Comparison of ENCODE assay signal across 19 cellular contexts in the genomic region with DNA sequence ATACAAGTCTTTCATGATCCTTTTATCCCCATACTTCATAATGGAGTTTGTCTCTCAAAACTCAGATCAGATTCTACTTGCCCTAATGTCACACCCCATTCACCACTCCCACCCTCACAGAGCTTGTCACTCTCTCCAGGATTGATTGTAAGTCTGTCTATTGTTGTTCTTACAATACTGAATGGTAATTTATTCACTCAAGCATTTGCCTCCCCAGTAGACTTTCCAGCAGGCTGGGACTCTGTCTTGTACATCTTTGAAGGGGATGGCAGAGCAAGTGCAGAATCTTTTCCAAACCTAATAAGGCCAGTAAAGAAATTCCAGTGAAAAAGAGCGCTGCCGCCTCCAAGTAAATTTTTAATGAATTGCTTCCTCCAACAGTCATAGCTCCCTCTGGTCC.
"Had no signal": no experiment of that assay in that cellular context is flagged by ENCODE, and none has a peak within 500 bp of the region (broad histone marks: within the 10 kb centered on the region; RNA-seq: fewer than 3 reads in every experiment).

No MANE protein-coding gene starts in this region.

- H3K27ac Mint-ChIP-seq: naive B cell; stimulated activated memory B cell treated with anti-CD40 and anti-IgM and Interleukin-4, amounts not matched to agents 10 μg/mL and 1 μg/mL and 100 μg/mL, for 72 hours; stimulated activated naive CD8-positive, alpha-beta T cell treated with anti-CD3 and anti-CD28 coated beads, Interleukin-15, Interleukin-2, amounts not matched to agents 100 ng/mL and 50 ng/mL, for 24 hours had no signal

- H3K27me3 ChIP-seq: heart left ventricle, spleen, tibial artery, upper lobe of left lung, uterus had no signal

- H3K4me1 Mint-ChIP-seq: naive B cell; nephron; stimulated activated memory B cell treated with anti-CD40 and anti-IgM and Interleukin-4, amounts not matched to agents 10 μg/mL and 1 μg/mL and 100 μg/mL, for 72 hours had no signal

- H3K9ac ChIP-seq: parathyroid adenoma had no signal

- H3K36me3 ChIP-seq: heart left ventricle, spleen, tibial artery, upper lobe of left lung, uterus had no signal

- H3K9me3 ChIP-seq: heart left ventricle, psoas muscle, spleen, tibial artery, upper lobe of left lung, uterus had no signal

- H2AFZ ChIP-seq: parathyroid adenoma had no signal

- H3K4me3 Mint-ChIP-seq: naive B cell; nephron; stimulated activated memory B cell treated with anti-CD40 and anti-IgM and Interleukin-4, amounts not matched to agents 10 μg/mL and 1 μg/mL and 100 μg/mL, for 72 hours; stimulated activated naive CD8-positive, alpha-beta T cell treated with anti-CD3 and anti-CD28 coated beads, Interleukin-15, Interleukin-2, amounts not matched to agents 100 ng/mL and 50 ng/mL, for 24 hours had no signal

- H3K27ac ChIP-seq: coronary artery, heart left ventricle, parathyroid adenoma, psoas muscle, spleen, tibial artery, upper lobe of left lung, uterus had no signal

- H3K4me3 ChIP-seq: coronary artery, heart left ventricle, psoas muscle, spleen, tibial artery, upper lobe of left lung, uterus had no signal

- H3K36me3 Mint-ChIP-seq: naive B cell; stimulated activated memory B cell treated with anti-CD40 and anti-IgM and Interleukin-4, amounts not matched to agents 10 μg/mL and 1 μg/mL and 100 μg/mL, for 72 hours had no signal

- H3K9me3 Mint-ChIP-seq: naive B cell; nephron; stimulated activated memory B cell treated with anti-CD40 and anti-IgM and Interleukin-4, amounts not matched to agents 10 μg/mL and 1 μg/mL and 100 μg/mL, for 72 hours; stimulated activated naive CD8-positive, alpha-beta T cell treated with anti-CD3 and anti-CD28 coated beads, Interleukin-15, Interleukin-2, amounts not matched to agents 100 ng/mL and 50 ng/mL, for 24 hours had no signal

- H3K27me3 Mint-ChIP-seq: naive B cell; stimulated activated naive CD8-positive, alpha-beta T cell treated with anti-CD3 and anti-CD28 coated beads, Interleukin-15, Interleukin-2, amounts not matched to agents 100 ng/mL and 50 ng/mL, for 24 hours had no signal

- DNase-seq: effector CD4-positive, alpha-beta T cell; heart left ventricle; hippocampal formation; kidney glomerular epithelial cell; mesendoderm; naive B cell; psoas muscle; spleen; stimulated activated CD4-positive, alpha-beta T cell treated with anti-CD3 and anti-CD28 coated beads, Interleukin-15, amount 100 ng/mL, for 24 hours; stimulated activated CD4-positive, alpha-beta T cell treated with anti-CD3 and anti-CD28 coated beads, Interleukin-1b, Interleukin-23, amount 100 ng/mL, for 48 hours; stimulated activated CD4-positive, alpha-beta T cell treated with anti-CD3 and anti-CD28 coated beads, Interleukin-4, amount 100 ng/mL, for 24 hours; tibial artery; upper lobe of left lung; uterus had no signal

- H3K4me1 ChIP-seq: heart left ventricle, parathyroid adenoma, psoas muscle, spleen, tibial artery, upper lobe of left lung, uterus had no signal
